Comparison of ENCODE assay signal across 1 cellular context in the genomic region with DNA sequence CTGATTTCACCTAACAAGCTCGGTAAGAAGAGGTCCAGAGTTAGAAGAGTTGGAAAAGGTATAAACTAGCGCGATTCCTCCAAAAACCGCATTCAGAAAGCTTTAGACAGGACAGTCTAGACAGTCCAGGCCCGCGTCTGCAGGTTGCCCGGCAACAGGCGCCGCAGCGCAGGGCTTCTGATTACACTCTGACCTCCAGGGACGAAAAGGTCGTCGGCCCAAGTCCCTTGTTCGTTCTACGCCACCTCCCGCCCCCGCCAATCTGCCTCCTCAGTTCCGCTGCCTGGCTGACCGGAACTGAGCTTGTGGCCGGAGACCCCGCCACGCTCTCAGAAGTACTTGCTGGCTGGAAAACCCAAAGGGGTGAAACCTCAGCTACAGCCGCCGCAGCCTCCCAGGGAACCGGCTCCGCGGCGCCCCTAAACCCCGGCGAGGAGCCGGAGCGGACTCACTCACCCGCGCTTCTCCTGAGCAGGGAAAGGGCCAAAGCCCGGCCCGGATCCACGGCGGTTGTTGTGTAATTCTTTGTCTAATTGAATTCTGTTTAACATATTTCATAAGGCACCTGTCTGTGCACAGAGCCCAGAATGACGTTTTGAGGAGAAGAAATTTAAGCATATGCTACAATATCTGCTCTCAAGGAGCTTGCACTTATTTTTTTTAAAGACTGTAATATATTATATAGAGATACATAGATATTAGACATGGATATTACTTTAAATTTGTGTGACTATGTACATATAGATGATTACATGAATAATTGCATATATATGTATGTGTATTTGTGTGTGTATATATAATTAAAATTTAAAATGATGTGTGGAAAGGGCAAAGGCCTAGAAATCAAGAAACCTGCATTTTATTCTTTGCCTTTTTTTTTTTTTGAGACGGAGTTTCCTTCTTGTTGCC.
TF ChIP-seq lines count a peak whose summit lies in the region.

A gene (minus strand): TSS at position 407 of the 909 bp plus-strand sequence. CDS start 3,826 bp downstream, outside the sequence.

TF ChIP-seq in K562, 482 proteins besides CTCF, POLR2A, EP300 and RAD21 (continued from another document and continues in another):
- TF ChIP-seq, protein P1, sequence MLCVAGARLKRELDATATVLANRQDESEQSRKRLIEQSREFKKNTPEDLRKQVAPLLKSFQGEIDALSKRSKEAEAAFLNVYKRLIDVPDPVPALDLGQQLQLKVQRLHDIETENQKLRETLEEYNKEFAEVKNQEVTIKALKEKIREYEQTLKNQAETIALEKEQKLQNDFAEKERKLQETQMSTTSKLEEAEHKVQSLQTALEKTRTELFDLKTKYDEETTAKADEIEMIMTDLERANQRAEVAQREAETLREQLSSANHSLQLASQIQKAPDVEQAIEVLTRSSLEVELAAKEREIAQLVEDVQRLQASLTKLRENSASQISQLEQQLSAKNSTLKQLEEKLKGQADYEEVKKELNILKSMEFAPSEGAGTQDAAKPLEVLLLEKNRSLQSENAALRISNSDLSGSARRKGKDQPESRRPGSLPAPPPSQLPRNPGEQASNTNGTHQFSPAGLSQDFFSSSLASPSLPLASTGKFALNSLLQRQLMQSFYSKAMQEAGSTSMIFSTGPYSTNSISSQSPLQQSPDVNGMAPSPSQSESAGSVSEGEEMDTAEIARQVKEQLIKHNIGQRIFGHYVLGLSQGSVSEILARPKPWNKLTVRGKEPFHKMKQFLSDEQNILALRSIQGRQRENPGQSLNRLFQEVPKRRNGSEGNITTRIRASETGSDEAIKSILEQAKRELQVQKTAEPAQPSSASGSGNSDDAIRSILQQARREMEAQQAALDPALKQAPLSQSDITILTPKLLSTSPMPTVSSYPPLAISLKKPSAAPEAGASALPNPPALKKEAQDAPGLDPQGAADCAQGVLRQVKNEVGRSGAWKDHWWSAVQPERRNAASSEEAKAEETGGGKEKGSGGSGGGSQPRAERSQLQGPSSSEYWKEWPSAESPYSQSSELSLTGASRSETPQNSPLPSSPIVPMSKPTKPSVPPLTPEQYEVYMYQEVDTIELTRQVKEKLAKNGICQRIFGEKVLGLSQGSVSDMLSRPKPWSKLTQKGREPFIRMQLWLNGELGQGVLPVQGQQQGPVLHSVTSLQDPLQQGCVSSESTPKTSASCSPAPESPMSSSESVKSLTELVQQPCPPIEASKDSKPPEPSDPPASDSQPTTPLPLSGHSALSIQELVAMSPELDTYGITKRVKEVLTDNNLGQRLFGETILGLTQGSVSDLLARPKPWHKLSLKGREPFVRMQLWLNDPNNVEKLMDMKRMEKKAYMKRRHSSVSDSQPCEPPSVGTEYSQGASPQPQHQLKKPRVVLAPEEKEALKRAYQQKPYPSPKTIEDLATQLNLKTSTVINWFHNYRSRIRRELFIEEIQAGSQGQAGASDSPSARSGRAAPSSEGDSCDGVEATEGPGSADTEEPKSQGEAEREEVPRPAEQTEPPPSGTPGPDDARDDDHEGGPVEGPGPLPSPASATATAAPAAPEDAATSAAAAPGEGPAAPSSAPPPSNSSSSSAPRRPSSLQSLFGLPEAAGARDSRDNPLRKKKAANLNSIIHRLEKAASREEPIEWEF (CRISPR knock-in tag; IDR thresholded peaks at IDR 0.05), result no peak
- TF ChIP-seq MAFF (IDR thresholded peaks at IDR 0.05; ENCODE audit: low read length) (no peak), ZNF134 (CRISPR knock-in tag; conservative IDR thresholded peaks at IDR 0.05) (peak; percentile 89), ZNF232 (CRISPR knock-in tag; IDR thresholded peaks at IDR 0.05) (peak; percentile 62; the same call in 1 of the 2 replicates), ZNF239 (CRISPR knock-in tag; IDR thresholded peaks at IDR 0.05) (no peak), TEAD1 (CRISPR knock-in tag; IDR thresholded peaks at IDR 0.05) (no peak; a peak in 1 of 4 replicates), CC2D1A (IDR thresholded peaks at IDR 0.05) (0 out of 2 replicates have a peak, but pooled peaks have one; percentile 22), LCOR (CRISPR knock-in tag; IDR thresholded peaks at IDR 0.05) (peak; percentile 91), ZBTB7A (IDR thresholded peaks at IDR 0.05; ENCODE audit: borderline replicate concordance, control insufficient read depth, low read depth, low read length) (peak; percentile 61; the same call in 1 of the 2 replicates), CREM (IDR thresholded peaks at IDR 0.05; ENCODE audit: low read depth) (peak; percentile 52), ZC3H8 (IDR thresholded peaks at IDR 0.05) (no peak), PPARD (CRISPR knock-in tag; IDR thresholded peaks at IDR 0.05) (no peak), ATF1 (CRISPR knock-in tag; IDR thresholded peaks at IDR 0.05) (no peak), ATF1 (tag; IDR thresholded peaks at IDR 0.05) (peak; percentile 71), ZNF197 (CRISPR knock-in tag; IDR thresholded peaks at IDR 0.05; ENCODE audit: low read depth) (0 out of 2 replicates have a peak, but pooled peaks have one; percentile 28), NCOA1 (IDR thresholded peaks at IDR 0.05; ENCODE audit: low read depth) (no peak), TARDBP (IDR thresholded peaks at IDR 0.05) (peak; percentile 32; the same call in 1 of the 2 replicates), HNRNPLL (IDR thresholded peaks at IDR 0.05; ENCODE audit: low read depth, low read length, poor library complexity, severe bottlenecking) (peak; percentile 64), FOXP1 (CRISPR knock-in tag; IDR thresholded peaks at IDR 0.05) (0 out of 2 replicates have a peak, but pooled peaks have one; percentile 40), KAT7 (CRISPR knock-in tag; IDR thresholded peaks at IDR 0.05; ENCODE audit: borderline replicate concordance) (peak; percentile 66; the same call in 1 of the 2 replicates), CEBPG (CRISPR knock-in tag; IDR thresholded peaks at IDR 0.05) (peak; percentile 82), CEBPG (tag; conservative IDR thresholded peaks at IDR 0.05 in 1 of 2, IDR thresholded peaks at IDR 0.05 in 1 of 2) (peak; percentile 84 to 95), ZNF212 (CRISPR knock-in tag; IDR thresholded peaks at IDR 0.05) (no peak), ZNF586 (CRISPR knock-in tag; conservative IDR thresholded peaks at IDR 0.05) (no peak), SAFB (IDR thresholded peaks at IDR 0.05; ENCODE audit: borderline replicate concordance, low read depth, low read length) (no peak), ZNF431 (CRISPR knock-in tag; IDR thresholded peaks at IDR 0.05) (no peak), SIX5 (IDR thresholded peaks at IDR 0.05; ENCODE audit: borderline replicate concordance in 1 of 2, insufficient read depth in 1 of 2, low read depth in 1 of 2, low read length in 2 of 2) (no peak), CEBPB (tag; IDR thresholded peaks at IDR 0.05) (peak; percentile 97), PHF8 (IDR thresholded peaks at IDR 0.05; ENCODE audit: borderline replicate concordance, low read length) (peak; percentile 35; the same call in 1 of the 2 replicates), SETDB1 (IDR thresholded peaks at IDR 0.05; ENCODE audit: low read length) (no peak), YBX1 (IDR thresholded peaks at IDR 0.05) (no peak), ZNF785 (CRISPR knock-in tag; IDR thresholded peaks at IDR 0.05) (no peak), SMARCE1 (IDR thresholded peaks at IDR 0.05) (0 out of 2 replicates have a peak, but pooled peaks have one; percentile 17), KDM5B (IDR thresholded peaks at IDR 0.05; ENCODE audit: insufficient replicate concordance, low read depth, low read length) (peak; percentile 33), ZNF561 (CRISPR knock-in tag; conservative IDR thresholded peaks at IDR 0.05) (no peak), TOE1 (IDR thresholded peaks at IDR 0.05; ENCODE audit: borderline replicate concordance) (peak; percentile 89), TOE1 (CRISPR knock-in tag; IDR thresholded peaks at IDR 0.05; ENCODE audit: borderline replicate concordance, low read depth) (no peak), CBX1 (IDR thresholded peaks at IDR 0.05; ENCODE audit: low read depth) (0 out of 2 replicates have a peak, but pooled peaks have one; percentile 27), SIN3A (IDR thresholded peaks at IDR 0.05; ENCODE audit: borderline replicate concordance in 2 of 2, control insufficient read depth in 1 of 2, low read depth in 2 of 2, low read length in 2 of 2) (peak in 1 of 2 experiments; percentile 33; a peak in 1 of 4 replicates), NR2C2 (CRISPR knock-in tag; IDR thresholded peaks at IDR 0.05) (0 out of 2 replicates have a peak, but pooled peaks have one; percentile 50), NR2C2 (tag; IDR thresholded peaks at IDR 0.05) (peak; percentile 96), NEUROD1 (IDR thresholded peaks at IDR 0.05; ENCODE audit: borderline replicate concordance, low read depth, low read length, partially characterized antibody) (peak; percentile 100), ZNF507 (tag; conservative IDR thresholded peaks at IDR 0.05) (no peak), ETV1 (tag; conservative IDR thresholded peaks at IDR 0.05; ENCODE audit: low read depth) (peak; percentile 72), NONO (IDR thresholded peaks at IDR 0.05; ENCODE audit: low read depth in 2 of 2, low read length in 1 of 2) (peak in 1 of 2 experiments; percentile 28; a peak in 1 of 4 replicates), MTA3 (IDR thresholded peaks at IDR 0.05; ENCODE audit: borderline replicate concordance) (peak; percentile 41; the same call in 1 of the 2 replicates), EGR1 (conservative IDR thresholded peaks at IDR 0.05) (peak; percentile 90)
- TF ChIP-seq, protein P2, sequence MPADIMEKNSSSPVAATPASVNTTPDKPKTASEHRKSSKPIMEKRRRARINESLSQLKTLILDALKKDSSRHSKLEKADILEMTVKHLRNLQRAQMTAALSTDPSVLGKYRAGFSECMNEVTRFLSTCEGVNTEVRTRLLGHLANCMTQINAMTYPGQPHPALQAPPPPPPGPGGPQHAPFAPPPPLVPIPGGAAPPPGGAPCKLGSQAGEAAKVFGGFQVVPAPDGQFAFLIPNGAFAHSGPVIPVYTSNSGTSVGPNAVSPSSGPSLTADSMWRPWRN (IDR thresholded peaks at IDR 0.05; ENCODE audit: low read depth), result 0 out of 2 replicates have a peak, but pooled peaks have one; percentile 30
- TF ChIP-seq, protein P3, sequence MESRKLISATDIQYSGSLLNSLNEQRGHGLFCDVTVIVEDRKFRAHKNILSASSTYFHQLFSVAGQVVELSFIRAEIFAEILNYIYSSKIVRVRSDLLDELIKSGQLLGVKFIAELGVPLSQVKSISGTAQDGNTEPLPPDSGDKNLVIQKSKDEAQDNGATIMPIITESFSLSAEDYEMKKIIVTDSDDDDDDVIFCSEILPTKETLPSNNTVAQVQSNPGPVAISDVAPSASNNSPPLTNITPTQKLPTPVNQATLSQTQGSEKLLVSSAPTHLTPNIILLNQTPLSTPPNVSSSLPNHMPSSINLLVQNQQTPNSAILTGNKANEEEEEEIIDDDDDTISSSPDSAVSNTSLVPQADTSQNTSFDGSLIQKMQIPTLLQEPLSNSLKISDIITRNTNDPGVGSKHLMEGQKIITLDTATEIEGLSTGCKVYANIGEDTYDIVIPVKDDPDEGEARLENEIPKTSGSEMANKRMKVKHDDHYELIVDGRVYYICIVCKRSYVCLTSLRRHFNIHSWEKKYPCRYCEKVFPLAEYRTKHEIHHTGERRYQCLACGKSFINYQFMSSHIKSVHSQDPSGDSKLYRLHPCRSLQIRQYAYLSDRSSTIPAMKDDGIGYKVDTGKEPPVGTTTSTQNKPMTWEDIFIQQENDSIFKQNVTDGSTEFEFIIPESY (CRISPR knock-in tag; IDR thresholded peaks at IDR 0.05), result peak; percentile 57; the same call in 1 of the 2 replicates
- TF ChIP-seq, protein P4, sequence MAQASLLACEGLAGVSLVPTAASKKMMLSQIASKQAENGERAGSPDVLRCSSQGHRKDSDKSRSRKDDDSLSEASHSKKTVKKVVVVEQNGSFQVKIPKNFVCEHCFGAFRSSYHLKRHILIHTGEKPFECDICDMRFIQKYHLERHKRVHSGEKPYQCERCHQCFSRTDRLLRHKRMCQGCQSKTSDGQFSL (CRISPR knock-in tag; IDR thresholded peaks at IDR 0.05), result no peak
- TF ChIP-seq, protein P4 (tag; IDR thresholded peaks at IDR 0.05), result no peak
- TF ChIP-seq, protein P5, sequence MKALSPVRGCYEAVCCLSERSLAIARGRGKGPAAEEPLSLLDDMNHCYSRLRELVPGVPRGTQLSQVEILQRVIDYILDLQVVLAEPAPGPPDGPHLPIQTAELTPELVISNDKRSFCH (CRISPR knock-in tag; IDR thresholded peaks at IDR 0.05), result no peak
- TF ChIP-seq, protein P5 (tag; IDR thresholded peaks at IDR 0.05), result peak; percentile 67; the same call in 1 of the 2 replicates
- TF ChIP-seq, protein P6, sequence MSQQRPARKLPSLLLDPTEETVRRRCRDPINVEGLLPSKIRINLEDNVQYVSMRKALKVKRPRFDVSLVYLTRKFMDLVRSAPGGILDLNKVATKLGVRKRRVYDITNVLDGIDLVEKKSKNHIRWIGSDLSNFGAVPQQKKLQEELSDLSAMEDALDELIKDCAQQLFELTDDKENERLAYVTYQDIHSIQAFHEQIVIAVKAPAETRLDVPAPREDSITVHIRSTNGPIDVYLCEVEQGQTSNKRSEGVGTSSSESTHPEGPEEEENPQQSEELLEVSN (IDR thresholded peaks at IDR 0.05; ENCODE audit: borderline replicate concordance in 1 of 2, extremely low read depth in 1 of 2, insufficient read depth in 1 of 2, insufficient read length in 1 of 2, low read depth in 1 of 2, low read length in 1 of 2, poor library complexity in 1 of 2, severe bottlenecking in 1 of 2), result peak; percentile 26 to 30
- TF ChIP-seq, protein P7, sequence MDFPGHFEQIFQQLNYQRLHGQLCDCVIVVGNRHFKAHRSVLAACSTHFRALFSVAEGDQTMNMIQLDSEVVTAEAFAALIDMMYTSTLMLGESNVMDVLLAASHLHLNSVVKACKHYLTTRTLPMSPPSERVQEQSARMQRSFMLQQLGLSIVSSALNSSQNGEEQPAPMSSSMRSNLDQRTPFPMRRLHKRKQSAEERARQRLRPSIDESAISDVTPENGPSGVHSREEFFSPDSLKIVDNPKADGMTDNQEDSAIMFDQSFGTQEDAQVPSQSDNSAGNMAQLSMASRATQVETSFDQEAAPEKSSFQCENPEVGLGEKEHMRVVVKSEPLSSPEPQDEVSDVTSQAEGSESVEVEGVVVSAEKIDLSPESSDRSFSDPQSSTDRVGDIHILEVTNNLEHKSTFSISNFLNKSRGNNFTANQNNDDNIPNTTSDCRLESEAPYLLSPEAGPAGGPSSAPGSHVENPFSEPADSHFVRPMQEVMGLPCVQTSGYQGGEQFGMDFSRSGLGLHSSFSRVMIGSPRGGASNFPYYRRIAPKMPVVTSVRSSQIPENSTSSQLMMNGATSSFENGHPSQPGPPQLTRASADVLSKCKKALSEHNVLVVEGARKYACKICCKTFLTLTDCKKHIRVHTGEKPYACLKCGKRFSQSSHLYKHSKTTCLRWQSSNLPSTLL (IDR thresholded peaks at IDR 0.05), result no peak
- TF ChIP-seq, protein P8, sequence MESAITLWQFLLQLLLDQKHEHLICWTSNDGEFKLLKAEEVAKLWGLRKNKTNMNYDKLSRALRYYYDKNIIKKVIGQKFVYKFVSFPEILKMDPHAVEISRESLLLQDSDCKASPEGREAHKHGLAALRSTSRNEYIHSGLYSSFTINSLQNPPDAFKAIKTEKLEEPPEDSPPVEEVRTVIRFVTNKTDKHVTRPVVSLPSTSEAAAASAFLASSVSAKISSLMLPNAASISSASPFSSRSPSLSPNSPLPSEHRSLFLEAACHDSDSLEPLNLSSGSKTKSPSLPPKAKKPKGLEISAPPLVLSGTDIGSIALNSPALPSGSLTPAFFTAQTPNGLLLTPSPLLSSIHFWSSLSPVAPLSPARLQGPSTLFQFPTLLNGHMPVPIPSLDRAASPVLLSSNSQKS (CRISPR knock-in tag; IDR thresholded peaks at IDR 0.05), result no peak
